1 cellular context compared by ENCODE assay signal in genomic region chr10:132886211-132887099, GRCh38.
TF ChIP-seq lines count a peak whose summit lies in the region.

No MANE protein-coding gene starts in this region.

TF ChIP-seq in H1, 55 proteins besides CTCF, POLR2A, EP300 and RAD21:
- TF ChIP-seq POU5F1 (IDR thresholded peaks at IDR 0.05; ENCODE audit: low read depth, low read length) (no peak), SIRT6 (IDR thresholded peaks at IDR 0.05; ENCODE audit: low read length) (no peak), TAF7 (optimal IDR thresholded peaks at IDR 0.05; ENCODE audit: borderline replicate concordance, low read depth, low read length) (no peak), E2F6 (IDR thresholded peaks at IDR 0.05) (no peak), SUZ12 (IDR thresholded peaks at IDR 0.05; ENCODE audit: low read length) (no peak), RXRA (IDR thresholded peaks at IDR 0.05; ENCODE audit: insufficient read depth, low read depth, low read length) (no peak), MAX (IDR thresholded peaks at IDR 0.05) (no peak), RNF2 (IDR thresholded peaks at IDR 0.05; ENCODE audit: borderline replicate concordance, low read depth, low read length, missing control alignments, poor library complexity, severe bottlenecking) (no peak), ATF3 (IDR thresholded peaks at IDR 0.05; ENCODE audit: insufficient read depth, low read depth, low read length) (no peak), USF2 (IDR thresholded peaks at IDR 0.05; ENCODE audit: low read length) (no peak), PHF8 (conservative IDR thresholded peaks at IDR 0.05; ENCODE audit: low read depth, low read length) (no peak)
